ENCODE assay signal across 16 cellular contexts in the genomic region with DNA sequence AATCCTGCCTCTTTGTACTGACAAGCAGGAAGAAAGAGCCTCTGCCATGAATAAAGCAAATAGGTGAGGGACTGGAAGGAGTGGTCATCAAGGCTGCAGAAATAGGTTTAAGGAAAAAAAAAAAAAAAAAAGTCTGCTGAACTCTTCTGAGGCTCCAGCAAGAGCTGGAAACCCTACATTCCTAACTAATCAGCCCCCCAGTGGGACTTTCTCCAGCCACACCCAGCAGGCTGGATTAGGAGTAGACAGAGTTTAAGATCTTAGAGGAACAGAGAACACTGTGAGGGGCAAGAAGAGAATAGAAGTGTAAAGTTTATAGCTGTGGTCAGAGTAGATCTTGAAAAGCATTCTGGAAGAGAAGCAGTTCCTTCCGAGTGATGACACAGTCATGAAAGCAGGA.
"Had no signal": no experiment of that assay in that cellular context is flagged by ENCODE, and none has a peak within 500 bp of the region (broad histone marks: within the 10 kb centered on the region; RNA-seq: fewer than 3 reads in every experiment).

No MANE protein-coding gene starts in this region.

- DNase-seq: activated CD4-positive, alpha-beta T cell treated with anti-CD3 and anti-CD28 coated beads for 4 hours; activated CD8-positive, alpha-beta memory T cell treated with anti-CD3 and anti-CD28 coated beads, Interleukin-2, amount 50 U/mL, for 48 hours; activated naive CD4-positive, alpha-beta T cell treated with Interleukin-2 at 50 U/mL for 16 hours; aorta; hypothalamus; pancreas; stimulated activated CD4-positive, alpha-beta T cell treated with anti-CD3 and anti-CD28 coated beads, Interleukin-2, amount 100 ng/mL, for 48 hours; stimulated activated naive B cell treated with anti-CD40 and anti-IgM and Interleukin-4, amounts not matched to agents 10 μg/mL and 1 μg/mL and 100 μg/mL, for 72 hours; substantia nigra; T-helper 17 cell had no signal

- H3K27me3 ChIP-seq: breast epithelium, pancreas, tibial nerve, vagina had no signal

- H3K36me3 ChIP-seq: breast epithelium, pancreas had no signal

- H3K4me3 ChIP-seq: breast epithelium, pancreas, tibial nerve, vagina had no signal

- H3K27me3 Mint-ChIP-seq: stimulated activated naive B cell treated with anti-CD40 and anti-IgM and Interleukin-4, amounts not matched to agents 10 μg/mL and 1 μg/mL and 100 μg/mL, for 72 hours; T-helper 17 cell had no signal

- H3K4me3 Mint-ChIP-seq: activated T-helper 1 cell treated with anti-CD3 and anti-CD28 coated beads, Interleukin-12 subunit alpha, Interleukin-12 subunit beta, Interleukin-2, Interleukin-4 antibody, amounts not matched to agents 30 ng/mL and 10 ng/mL and 1 ng/mL, durations not matched to agents 14 hours and 24 hours and 36 hours; neural crest cell; stimulated activated naive B cell treated with anti-CD40 and anti-IgM and Interleukin-4, amounts not matched to agents 10 μg/mL and 1 μg/mL and 100 μg/mL, for 72 hours; T-helper 17 cell; WTC11 had no signal

- H3K9me3 Mint-ChIP-seq: activated T-helper 1 cell treated with anti-CD3 and anti-CD28 coated beads, Interleukin-12 subunit alpha, Interleukin-12 subunit beta, Interleukin-2, Interleukin-4 antibody, amounts not matched to agents 30 ng/mL and 10 ng/mL and 1 ng/mL, durations not matched to agents 14 hours and 24 hours and 36 hours; neural crest cell; stimulated activated naive B cell treated with anti-CD40 and anti-IgM and Interleukin-4, amounts not matched to agents 10 μg/mL and 1 μg/mL and 100 μg/mL, for 72 hours; WTC11 had no signal

- H3K9me3 ChIP-seq: breast epithelium, pancreas, tibial nerve, vagina had no signal

- H3K4me1 ChIP-seq: breast epithelium, pancreas, vagina had no signal

- H3K27ac Mint-ChIP-seq: activated T-helper 1 cell treated with anti-CD3 and anti-CD28 coated beads, Interleukin-12 subunit alpha, Interleukin-12 subunit beta, Interleukin-2, Interleukin-4 antibody, amounts not matched to agents 30 ng/mL and 10 ng/mL and 1 ng/mL, durations not matched to agents 14 hours and 24 hours and 36 hours; stimulated activated naive B cell treated with anti-CD40 and anti-IgM and Interleukin-4, amounts not matched to agents 10 μg/mL and 1 μg/mL and 100 μg/mL, for 72 hours; T-helper 17 cell; WTC11 had no signal

- H3K27ac ChIP-seq: breast epithelium, pancreas, tibial nerve, vagina had no signal
